Comparison of ENCODE assay signal across 8 cellular contexts in genomic region chr19:41219924-41220567, GRCh38. TPM values are rescaled to one million over a fixed set of nuclear protein-coding genes. Genes with fewer than 3 reads are reported as not detected.
DNase-seq lines count a peak whose midpoint lies in the region; ATAC-seq, FAIRE-seq and TF ChIP-seq lines count a peak whose summit lies in the region.

No MANE protein-coding gene starts in this region.

- TF ChIP-seq EP300 in A549 (IDR thresholded peaks at IDR 0.05): no peak

- no peaks in the 10 kb centered on the region for H3K36me3 Mint-ChIP-seq in activated naive CD4-positive, alpha-beta T cell treated with anti-CD3 and anti-CD28 coated beads, Interleukin-2, amount 10 ng/mL, durations not matched to agents 7 days and 5 days

- H3K27ac Mint-ChIP-seq in activated naive CD4-positive, alpha-beta T cell treated with anti-CD3 and anti-CD28 coated beads, Interleukin-2, amount 10 ng/mL, durations not matched to agents 7 days and 5 days: no peak overlapping the region

- peaks cover 89% of the 10 kb centered on the region for H3K27me3 Mint-ChIP-seq in activated naive CD4-positive, alpha-beta T cell treated with anti-CD3 and anti-CD28 coated beads, Interleukin-2, amount 10 ng/mL, durations not matched to agents 7 days and 5 days

- H3K36me3 ChIP-seq in NT2/D1 (ENCODE audit: insufficient read depth, insufficient read length, low read length): peaks cover 38% of the 10 kb centered on the region
- peaks cover 0 to 2% of the 10 kb centered on the region in 2 donors for H3K36me3 ChIP-seq in mucosa of rectum (ENCODE audit: control insufficient read depth in 2 of 2, insufficient read depth in 2 of 2, low read length in 2 of 2)

- TF ChIP-seq RAD21 in A549 (conservative IDR thresholded peaks at IDR 0.05 in 1 of 2, IDR thresholded peaks at IDR 0.05 in 1 of 2): no peak

- no peaks in the 10 kb centered on the region for H3K9me3 Mint-ChIP-seq in activated naive CD4-positive, alpha-beta T cell treated with anti-CD3 and anti-CD28 coated beads, Interleukin-2, amount 10 ng/mL, durations not matched to agents 7 days and 5 days

- peak overlapping the region; percentile 86 for H3K4me2 ChIP-seq in A549

- TF ChIP-seq CTCF in A549 (IDR thresholded peaks at IDR 0.05) (no peak), epithelial cell of esophagus (IDR thresholded peaks at IDR 0.05; ENCODE audit: insufficient read depth, low read depth, low read length, missing control alignments) (no peak)

- H3K27me3 ChIP-seq in NT2/D1 (ENCODE audit: insufficient read depth, insufficient read length) (no peaks in the 10 kb centered on the region), mucosa of rectum (ENCODE audit: control insufficient read depth in 2 of 2, insufficient read depth in 2 of 2, low read length in 2 of 2) (peaks cover 2 to 18% of the 10 kb centered on the region in 2 donors)

- peak overlapping the region; percentile 85 to 91 for H3K27ac ChIP-seq in A549
- peak overlapping the region; percentile 74 to 80 for H3K27ac ChIP-seq in mucosa of rectum (ENCODE audit: low read depth in 2 of 2, low read length in 2 of 2)

- DNase-seq in A549 (ENCODE audit: low read depth in 1 of 2, low spot score in 1 of 2): peak in 1 of 2 experiments; percentile 59
- DNase-seq in NT2/D1 (ENCODE audit: low read depth, low spot score): no peak
- peak; percentile 16 for DNase-seq in epithelial cell of esophagus (ENCODE audit: low read depth)
- no peak for DNase-seq in mucosa of gallbladder (ENCODE audit: low spot score)
- DNase-seq in iPS-NIHi7 (ENCODE audit: extremely low spot score): no peak
- no peak for DNase-seq in NCI-H2081 (lab: John Stamatoyannopoulos, UW)
- no peak for DNase-seq in activated naive CD4-positive, alpha-beta T cell treated with anti-CD3 and anti-CD28 coated beads, Interleukin-2, amount 10 ng/mL, durations not matched to agents 7 days and 5 days

- ATAC-seq in A549: peak; percentile 23 to 26; a peak in 5 of 6 replicates

- peak; percentile 83 for FAIRE-seq in A549 (lab: Jason Lieb, UNC)

- peak overlapping the region; percentile 61 for H3K4me3 ChIP-seq in A549
- H3K4me3 ChIP-seq in NT2/D1 (ENCODE audit: insufficient read length, low read depth): peak overlapping the region; percentile 65
- peak overlapping the region; percentile 65 for H3K4me3 ChIP-seq in epithelial cell of esophagus (ENCODE audit: low read length)
- H3K4me3 ChIP-seq in mucosa of rectum (ENCODE audit: low read length in 2 of 2): peak overlapping the region; percentile 60 to 67

- H3K4me3 Mint-ChIP-seq in activated naive CD4-positive, alpha-beta T cell treated with anti-CD3 and anti-CD28 coated beads, Interleukin-2, amount 10 ng/mL, durations not matched to agents 7 days and 5 days: no peak overlapping the region

- CTCF ChIA-PET in A549 (lab: Yijun Ruan, JAX): interaction anchor here (0.5 to 16.4 kb wide), 11 partner anchors 9 to 89 kb away, joined by 3 to 295 read pairs (median 10); partner anchors contain the start of genes CCDC97, CYP2S1 and HNRNPUL1
- CTCF ChIA-PET in activated naive CD4-positive, alpha-beta T cell treated with anti-CD3 and anti-CD28 coated beads, Interleukin-2, amount 10 ng/mL, durations not matched to agents 7 days and 5 days (lab: Charles Lee): no interaction called here

- H3K4me1 Mint-ChIP-seq in activated naive CD4-positive, alpha-beta T cell treated with anti-CD3 and anti-CD28 coated beads, Interleukin-2, amount 10 ng/mL, durations not matched to agents 7 days and 5 days: no peaks in the 10 kb centered on the region

- POLR2A ChIA-PET in A549 (lab: Yijun Ruan, JAX): interaction anchor here (0.5 to 3.1 kb wide), 3 partner anchors 16 to 853 kb away, joined by 3 to 54 read pairs (median 3); partner anchors contain the start of gene HNRNPUL1

- peaks cover 65% of the 10 kb centered on the region for H3K4me1 ChIP-seq in A549
- H3K4me1 ChIP-seq in NT2/D1 (ENCODE audit: insufficient read depth, insufficient read length): peaks cover 17% of the 10 kb centered on the region
- H3K4me1 ChIP-seq in mucosa of rectum (ENCODE audit: control insufficient read depth in 2 of 2, insufficient read depth in 2 of 2, low read length in 2 of 2): peaks cover 4 to 6% of the 10 kb centered on the region in 2 donors

- 3% methylated on average over 14 of the region's 16 CpGs for WGBS in A549 (ENCODE audit: missing lambda C conversion rate)

- TF ChIP-seq POLR2A in A549 (IDR thresholded peaks at IDR 0.05; ENCODE audit: low read length): no peak

- no peaks in the 10 kb centered on the region for H3K9me3 ChIP-seq in A549
- H3K9me3 ChIP-seq in NT2/D1 (ENCODE audit: insufficient read depth, low read length): no peaks in the 10 kb centered on the region
- no peaks in the 10 kb centered on the region for H3K9me3 ChIP-seq in mucosa of rectum (ENCODE audit: control insufficient read depth in 2 of 2, low read length in 2 of 2)

- H3K9ac ChIP-seq in NT2/D1 (ENCODE audit: insufficient read length, low read depth) (peak overlapping the region; percentile 85), mucosa of rectum (ENCODE audit: low read depth in 1 of 2, low read length in 2 of 2) (peak overlapping the region; percentile 70 to 71)

TF ChIP-seq in A549, 52 proteins besides CTCF, POLR2A, EP300 and RAD21 (continues in another document):
- TF ChIP-seq CBX8 (IDR thresholded peaks at IDR 0.05) (no peak), HOXA7 (CRISPR knock-in tag; IDR thresholded peaks at IDR 0.05) (0 out of 2 replicates have a peak, but pooled peaks have one; percentile 19), MAZ (IDR thresholded peaks at IDR 0.05; ENCODE audit: borderline replicate concordance, low read depth, low read length) (no peak), MAFK (IDR thresholded peaks at IDR 0.05; ENCODE audit: partially characterized antibody) (no peak), HOXB13 (CRISPR knock-in tag; IDR thresholded peaks at IDR 0.05; ENCODE audit: low read depth) (no peak), NFE2L2 (conservative IDR thresholded peaks at IDR 0.05; ENCODE audit: low read length) (no peak), HOXB5 (CRISPR knock-in tag; IDR thresholded peaks at IDR 0.05) (0 out of 2 replicates have a peak, but pooled peaks have one; percentile 34), FOSB (CRISPR knock-in tag; IDR thresholded peaks at IDR 0.05) (peak; percentile 54; the same call in 1 of the 2 replicates), ZSCAN20 (CRISPR knock-in tag; IDR thresholded peaks at IDR 0.05) (no peak), JUN (IDR thresholded peaks at IDR 0.05) (no peak)
- TF ChIP-seq, protein P1, sequence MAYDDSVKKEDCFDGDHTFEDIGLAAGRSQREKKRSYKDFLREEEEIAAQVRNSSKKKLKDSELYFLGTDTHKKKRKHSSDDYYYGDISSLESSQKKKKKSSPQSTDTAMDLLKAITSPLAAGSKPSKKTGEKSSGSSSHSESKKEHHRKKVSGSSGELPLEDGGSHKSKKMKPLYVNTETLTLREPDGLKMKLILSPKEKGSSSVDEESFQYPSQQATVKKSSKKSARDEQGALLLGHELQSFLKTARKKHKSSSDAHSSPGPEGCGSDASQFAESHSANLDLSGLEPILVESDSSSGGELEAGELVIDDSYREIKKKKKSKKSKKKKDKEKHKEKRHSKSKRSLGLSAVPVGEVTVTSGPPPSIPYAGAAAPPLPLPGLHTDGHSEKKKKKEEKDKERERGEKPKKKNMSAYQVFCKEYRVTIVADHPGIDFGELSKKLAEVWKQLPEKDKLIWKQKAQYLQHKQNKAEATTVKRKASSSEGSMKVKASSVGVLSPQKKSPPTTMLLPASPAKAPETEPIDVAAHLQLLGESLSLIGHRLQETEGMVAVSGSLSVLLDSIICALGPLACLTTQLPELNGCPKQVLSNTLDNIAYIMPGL (CRISPR knock-in tag; IDR thresholded peaks at IDR 0.05; ENCODE audit: borderline replicate concordance): no peak

RNA-seq across cellular contexts. Expression of gene AXL, which starts 1.0 kb away (rescaled TPM):
- 60.1 and 60.3 TPM in 2 replicates for polyA plus RNA-seq in A549 (2011; rRNA removed)
- polyA plus RNA-seq in A549 (2012; cell fraction: cytosol; rRNA removed): 66.8 and 78.1 TPM in 2 replicates
- 128 and 129 TPM in 2 replicates for polyA plus RNA-seq in A549 (2012; cell fraction: nucleus; rRNA removed)
- polyA plus RNA-seq in A549 (2017; fragmentation: RNase III; extraction: RNeasy Plus Mini Kit Qiagen cat#74134 plus additional on column Dnase treatment): 45.4 to 69.4 TPM (median 47.8 TPM) in 3 replicates
- polyA minus RNA-seq in A549 (2011; rRNA and poly(A)+ RNA removed): 378 and 386 TPM in 2 replicates
- total RNA-seq in mucosa of gallbladder: 57.3 TPM

RNA-seq across cellular contexts. Expression of gene CYP2S1, which starts 27.0 kb away (rescaled TPM):
- polyA plus RNA-seq in A549 (2011; rRNA removed) (8.6 and 19.7 TPM in 2 replicates), A549 (2017; fragmentation: RNase III; extraction: RNeasy Plus Mini Kit Qiagen cat#74134 plus additional on column Dnase treatment) (25.2 to 28.1 TPM (median 26.6 TPM) in 3 replicates)
- 12.2 and 13.5 TPM in 2 replicates for polyA plus RNA-seq in A549 (2012; cell fraction: cytosol; rRNA removed)
- 18.7 and 22.1 TPM in 2 replicates for polyA plus RNA-seq in A549 (2012; cell fraction: nucleus; rRNA removed)
- 14.1 and 16.4 TPM in 2 replicates for polyA minus RNA-seq in A549 (2011; rRNA and poly(A)+ RNA removed)
- 90.1 TPM for total RNA-seq in mucosa of gallbladder

RNA-seq across cellular contexts. Expression of gene HNRNPUL1, which starts 44.1 kb away (rescaled TPM):
- 89.5 and 117 TPM in 2 replicates for polyA plus RNA-seq in A549 (2011; rRNA removed)
- polyA plus RNA-seq in A549 (2012; cell fraction: cytosol; rRNA removed): 77.4 and 104 TPM in 2 replicates
- polyA plus RNA-seq in A549 (2012; cell fraction: nucleus; rRNA removed): 94.8 and 133 TPM in 2 replicates
- polyA plus RNA-seq in A549 (2017; fragmentation: RNase III; extraction: RNeasy Plus Mini Kit Qiagen cat#74134 plus additional on column Dnase treatment): 272 to 278 TPM (median 273 TPM) in 3 replicates
- polyA minus RNA-seq in A549 (2011; rRNA and poly(A)+ RNA removed): 118 and 124 TPM in 2 replicates
- 161 TPM for total RNA-seq in mucosa of gallbladder
